ENCODE assay signal across 8 cellular contexts in the genomic region with DNA sequence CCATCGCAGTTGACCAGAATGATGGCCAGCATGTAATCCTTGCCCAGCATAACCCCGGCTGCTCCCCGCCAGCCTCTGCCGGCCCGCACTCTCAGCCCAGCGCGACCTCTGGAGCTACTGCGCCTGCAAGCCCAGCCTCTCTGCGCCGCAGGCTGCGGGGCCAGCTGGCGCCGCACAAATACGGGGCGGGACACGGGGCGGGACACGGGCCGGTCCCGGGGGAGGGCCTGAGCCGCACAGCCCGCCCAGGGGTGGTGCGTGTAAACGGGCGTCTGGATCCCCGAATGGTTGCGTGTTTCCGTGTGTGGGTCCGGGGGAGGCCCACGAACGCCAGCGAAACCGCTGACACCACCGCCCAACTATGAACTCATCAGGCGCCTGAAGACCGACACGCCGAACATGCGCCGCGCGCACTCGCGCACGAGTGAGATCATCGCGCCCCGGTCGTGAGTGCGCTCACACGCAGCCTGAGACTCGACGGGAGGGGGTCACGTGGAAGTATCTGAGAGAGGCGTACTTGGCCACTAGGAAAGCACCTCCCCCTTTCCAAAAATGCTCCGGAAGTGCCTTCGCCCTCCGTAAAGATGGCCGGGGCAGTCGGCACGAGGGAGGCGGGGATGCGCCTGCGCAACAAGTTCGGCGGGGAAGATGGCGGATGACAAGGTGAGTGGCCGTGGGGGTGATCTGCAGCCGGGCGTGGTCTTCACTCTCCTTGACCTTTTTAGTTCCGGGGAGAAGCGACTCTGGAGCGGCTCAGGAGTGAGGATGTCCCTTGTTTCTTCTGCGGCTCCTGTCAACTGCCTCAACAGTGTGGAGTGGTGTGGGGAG. TPM values are rescaled to one million over a fixed set of nuclear protein-coding genes. Genes with fewer than 3 reads are reported as not detected.
DNase-seq lines count a peak whose midpoint lies in the region; ATAC-seq, FAIRE-seq and TF ChIP-seq lines count a peak whose summit lies in the region.

A gene with protein sequence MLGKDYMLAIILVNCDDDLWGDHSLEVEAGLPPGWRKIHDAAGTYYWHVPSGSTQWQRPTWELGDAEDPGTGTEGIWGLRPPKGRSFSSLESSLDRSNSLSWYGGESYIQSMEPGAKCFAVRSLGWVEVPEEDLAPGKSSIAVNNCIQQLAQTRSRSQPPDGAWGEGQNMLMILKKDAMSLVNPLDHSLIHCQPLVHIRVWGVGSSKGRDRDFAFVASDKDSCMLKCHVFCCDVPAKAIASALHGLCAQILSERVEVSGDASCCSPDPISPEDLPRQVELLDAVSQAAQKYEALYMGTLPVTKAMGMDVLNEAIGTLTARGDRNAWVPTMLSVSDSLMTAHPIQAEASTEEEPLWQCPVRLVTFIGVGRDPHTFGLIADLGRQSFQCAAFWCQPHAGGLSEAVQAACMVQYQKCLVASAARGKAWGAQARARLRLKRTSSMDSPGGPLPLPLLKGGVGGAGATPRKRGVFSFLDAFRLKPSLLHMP (minus strand): TSS at position 403 of the 828 bp plus-strand sequence. CDS start 353 bp downstream, at position 50.
A gene with protein sequence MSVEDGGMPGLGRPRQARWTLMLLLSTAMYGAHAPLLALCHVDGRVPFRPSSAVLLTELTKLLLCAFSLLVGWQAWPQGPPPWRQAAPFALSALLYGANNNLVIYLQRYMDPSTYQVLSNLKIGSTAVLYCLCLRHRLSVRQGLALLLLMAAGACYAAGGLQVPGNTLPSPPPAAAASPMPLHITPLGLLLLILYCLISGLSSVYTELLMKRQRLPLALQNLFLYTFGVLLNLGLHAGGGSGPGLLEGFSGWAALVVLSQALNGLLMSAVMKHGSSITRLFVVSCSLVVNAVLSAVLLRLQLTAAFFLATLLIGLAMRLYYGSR (plus strand): TSS at position 633 of the 828 bp plus-strand sequence. CDS start 2,342 bp downstream, outside the sequence.

- TF ChIP-seq CTCF in pancreas (IDR thresholded peaks at IDR 0.05) (no peak), tibial artery (IDR thresholded peaks at IDR 0.05) (peak in 1 of 2 experiments; percentile 16)

- peak; percentile 32 for FAIRE-seq in pancreas (lab: Jason Lieb, UNC)

- H3K9me3 ChIP-seq in pancreas: no peaks in the 10 kb centered on the region
- no peaks in the 10 kb centered on the region for H3K9me3 ChIP-seq in tibial artery

- ATAC-seq in HG02759 (IDR thresholded peaks at IDR 0.05; ENCODE audit: unreplicated experiment): peak; percentile 90
- ATAC-seq in activated naive CD8-positive, alpha-beta T cell treated with anti-CD3 and anti-CD28 coated beads, Interleukin-2, amount 50 U/mL, for 24 hours: peak; percentile 90
- peak; percentile 95 for ATAC-seq in Right ventricle myocardium superior (ENCODE audit: poor library complexity)
- ATAC-seq in pancreas: peak; percentile 92 to 96 (median 92)

- H3K27me3 ChIP-seq in pancreas (no peaks in the 10 kb centered on the region), tibial artery (no peaks in the 10 kb centered on the region)

- peak within 1 kb of the TSS; percentile 97 for H3K4me3 Mint-ChIP-seq in activated naive CD8-positive, alpha-beta T cell treated with anti-CD3 and anti-CD28 coated beads, Interleukin-2, amount 50 U/mL, for 24 hours

- no peaks in the 10 kb centered on the region for H3K9me3 Mint-ChIP-seq in activated naive CD8-positive, alpha-beta T cell treated with anti-CD3 and anti-CD28 coated beads, Interleukin-2, amount 50 U/mL, for 24 hours

- peaks cover 51% of the 10 kb centered on the region for H3K4me1 Mint-ChIP-seq in activated naive CD8-positive, alpha-beta T cell treated with anti-CD3 and anti-CD28 coated beads, Interleukin-2, amount 50 U/mL, for 24 hours

- intact Hi-C loops in Right ventricle myocardium superior (cut with DNase I): no loop called here
- intact Hi-C loops in pancreas (cut with DNase I): loop anchor here in 1 of 3 donors (10.0 kb wide), 1 partner anchor 70 kb away; a partner anchor contains a TSS
- intact Hi-C loops in tibial artery (cut with DNase I; ENCODE audit: low total_unique reads): loop anchor here (2.0 to 10.0 kb wide), 3 partner anchors 74 to 160 kb away; a partner anchor contains a TSS

- peaks cover 0 to 10% (median 9%) of the 10 kb centered on the region in 3 donors for H3K36me3 ChIP-seq in pancreas
- peaks cover 8 to 53% (median 40%) of the 10 kb centered on the region in 3 donors for H3K36me3 ChIP-seq in tibial artery

- H3K27me3 Mint-ChIP-seq in activated naive CD8-positive, alpha-beta T cell treated with anti-CD3 and anti-CD28 coated beads, Interleukin-2, amount 50 U/mL, for 24 hours: no peaks in the 10 kb centered on the region

- peak within 1 kb of the TSS; percentile 33 to 66 (median 54) for H3K4me3 ChIP-seq in pancreas
- peak within 1 kb of the TSS; percentile 67 to 77 for H3K4me3 ChIP-seq in tibial artery

- peak within 1 kb of the TSS; percentile 90 to 93 (median 92) for H3K27ac ChIP-seq in pancreas
- peak within 1 kb of the TSS; percentile 93 to 94 for H3K27ac ChIP-seq in tibial artery

- H3K36me3 Mint-ChIP-seq in activated naive CD8-positive, alpha-beta T cell treated with anti-CD3 and anti-CD28 coated beads, Interleukin-2, amount 50 U/mL, for 24 hours (ENCODE audit: low read depth): peaks cover 28% of the 10 kb centered on the region

- TF ChIP-seq POLR2A in GM10847 (IDR thresholded peaks at IDR 0.05; ENCODE audit: extremely low read depth, insufficient read length): peak; percentile 91

- H3K27ac Mint-ChIP-seq in activated naive CD8-positive, alpha-beta T cell treated with anti-CD3 and anti-CD28 coated beads, Interleukin-2, amount 50 U/mL, for 24 hours: peak within 1 kb of the TSS; percentile 98

- H3K4me1 ChIP-seq in pancreas: peaks cover 4 to 11% (median 10%) of the 10 kb centered on the region in 3 donors
- peaks cover 0 to 60% (median 40%) of the 10 kb centered on the region in 4 donors for H3K4me1 ChIP-seq in tibial artery

- peak; percentile 64 for DNase-seq in NCI-H1417 treated with DMSO at 0.1 percent for 48 hours (lab: John Stamatoyannopoulos, UW)
- DNase-seq in SW480 (ENCODE audit: low spot score): peak; percentile 99
- peak; percentile 95 for DNase-seq in activated naive CD8-positive, alpha-beta T cell treated with anti-CD3 and anti-CD28 coated beads, Interleukin-2, amount 50 U/mL, for 24 hours
- DNase-seq in Right ventricle myocardium superior: peak; percentile 97
- peak; percentile 92 to 97 (median 96) for DNase-seq in pancreas
- DNase-seq in tibial artery: peak; percentile 98 to 99

- WGBS in pancreas, 2 donors: 0 to 1% methylated on average over 74 of the region's 74 CpGs

RNA-seq across cellular contexts. Expression of the first gene that starts in this region (rescaled TPM):
- total RNA-seq in Right ventricle myocardium superior (10.2 TPM), pancreas (10 to 100 TPM in 4 of 6 donors, 1 to 10 TPM in 2; 8.1 to 20.0 (median 12.7) TPM)
- 10 to 100 TPM; 48.1 to 51.0 TPM for polyA plus RNA-seq in pancreas

RNA-seq across cellular contexts. Expression of the second gene that starts in this region (rescaled TPM):
- total RNA-seq in Right ventricle myocardium superior: 81.4 TPM
- 10 to 100 TPM; 17.0 to 36.5 (median 26.4) TPM for total RNA-seq in pancreas
- polyA plus RNA-seq in pancreas: 10 to 100 TPM; 19.5 to 24.9 TPM

Comparison
In these comparisons a context has a peak if more than half of its experiments do, and no peak if none do; other contexts are left out.
1. Peak in every context shown above with its lines: DNase-seq, ATAC-seq, H3K4me3 ChIP-seq and H3K27ac ChIP-seq.